15 cellular contexts compared by ENCODE assay signal in genomic region chr17:71402661-71403141, GRCh38.
A peak's percentile ranks its signal among the peaks of the same experiment; 100 is the strongest.
DNase-seq lines count a peak whose midpoint lies in the region; ATAC-seq and TF ChIP-seq lines count a peak whose summit lies in the region.
"Had no signal": no experiment of that assay in that cellular context is flagged by ENCODE, and none has a peak within 500 bp of the region (broad histone marks: within the 10 kb centered on the region; RNA-seq: fewer than 3 reads in every experiment).

No MANE protein-coding gene starts in this region.

- H3K79me2 ChIP-seq in trophoblast cell (ENCODE audit: control insufficient read depth, insufficient read depth, low read length, poor library complexity): no peaks in the 10 kb centered on the region

- CTCF ChIA-PET in HEK293 (lab: Yijun Ruan, JAX): no interaction called here
- CTCF ChIA-PET in activated CD8-positive, alpha-beta memory T cell treated with anti-CD3 and anti-CD28 coated beads, Interleukin-2, amount 10 ng/mL, durations not matched to agents 7 days and 5 days (lab: Charles Lee): no interaction called here

- H3K4me1 ChIP-seq in HEK293 (ENCODE audit: control insufficient read depth, insufficient read depth, low read length): peaks cover 13% of the 10 kb centered on the region; the same call in 1 of the 2 replicates
- H3K4me1 ChIP-seq in trophoblast cell (ENCODE audit: control insufficient read depth in 1 of 2, insufficient read depth in 2 of 2, low read length in 2 of 2): peaks cover 5 to 6% of the 10 kb centered on the region in 2 experiments
- H3K4me1 ChIP-seq: left lung, testis had no signal

- H3K9me3 ChIP-seq in HEK293 (ENCODE audit: control insufficient read depth, insufficient read depth, low read depth, low read length) (no peaks in the 10 kb centered on the region), trophoblast cell (ENCODE audit: insufficient read depth, low read depth, low read length) (no peaks in the 10 kb centered on the region)
- H3K9me3 ChIP-seq: BLaER1 treated with 17β-estradiol and CSF1 and Interleukin-3, amounts not matched to agents 10 nM and 100 nM; left lung; testis had no signal

- H3K27me3 ChIP-seq in trophoblast cell (ENCODE audit: insufficient read depth, low read length): no peaks in the 10 kb centered on the region
- H3K27me3 ChIP-seq: BLaER1 treated with 17β-estradiol and CSF1 and Interleukin-3, amounts not matched to agents 10 nM and 100 nM; left lung; testis had no signal

- H3K9me3 Mint-ChIP-seq in activated CD8-positive, alpha-beta memory T cell treated with anti-CD3 and anti-CD28 coated beads, Interleukin-2, amount 10 ng/mL, durations not matched to agents 7 days and 5 days (ENCODE audit: low read depth): peaks cover 6% of the 10 kb centered on the region
- H3K9me3 Mint-ChIP-seq: activated T-helper 17 cell treated with anti-CD3 and anti-CD28 coated beads, Interleukin-2, amount 50 U/mL, for 72 hours had no signal

- H3K23ac ChIP-seq in trophoblast cell (ENCODE audit: low read length): no peak overlapping the region

- no peak overlapping the region for H3K4me2 ChIP-seq in trophoblast cell (ENCODE audit: low read length)
- H3K4me2 ChIP-seq: BLaER1 treated with 17β-estradiol and CSF1 and Interleukin-3, amounts not matched to agents 10 nM and 100 nM had no signal

- no peak overlapping the region for H4K12ac ChIP-seq in trophoblast cell (ENCODE audit: low read depth, low read length)

- H3K4me1 Mint-ChIP-seq in activated CD8-positive, alpha-beta memory T cell treated with anti-CD3 and anti-CD28 coated beads, Interleukin-2, amount 10 ng/mL, durations not matched to agents 7 days and 5 days: no peaks in the 10 kb centered on the region
- H3K4me1 Mint-ChIP-seq: activated T-helper 17 cell treated with anti-CD3 and anti-CD28 coated beads, Interleukin-2, amount 50 U/mL, for 72 hours; naive B cell had no signal

- H4K91ac ChIP-seq in trophoblast cell (ENCODE audit: low read depth, low read length): no peak overlapping the region

- no peak overlapping the region for H3K14ac ChIP-seq in trophoblast cell (ENCODE audit: low read length)

- intact Hi-C loops in cardiac septum (cut with DNase I): no loop called here

- H3K27me3 Mint-ChIP-seq in activated CD8-positive, alpha-beta memory T cell treated with anti-CD3 and anti-CD28 coated beads, Interleukin-2, amount 10 ng/mL, durations not matched to agents 7 days and 5 days: no peaks in the 10 kb centered on the region
- H3K27me3 Mint-ChIP-seq: activated CD8-positive, alpha-beta T cell treated with anti-CD3 and anti-CD28 coated beads for 36 hours; activated T-helper 17 cell treated with anti-CD3 and anti-CD28 coated beads, Interleukin-2, amount 50 U/mL, for 72 hours; naive B cell had no signal

- TF ChIP-seq CTCF in HEK293 (tag by site-specific recombination; IDR thresholded peaks at IDR 0.05): no peak

- no peak overlapping the region for H4K8ac ChIP-seq in trophoblast cell (ENCODE audit: low read depth, low read length)

- H2AK5ac ChIP-seq in trophoblast cell (ENCODE audit: low read length): no peak overlapping the region

- ATAC-seq in activated CD8-positive, alpha-beta memory T cell treated with anti-CD3 and anti-CD28 coated beads, Interleukin-2, amount 10 ng/mL, durations not matched to agents 7 days and 5 days: no peak
- ATAC-seq: activated CD8-positive, alpha-beta T cell treated with anti-CD3 and anti-CD28 coated beads for 36 hours; activated T-helper 17 cell treated with anti-CD3 and anti-CD28 coated beads, Interleukin-2, amount 50 U/mL, for 72 hours; GM12878; left lung had no signal

- H2BK12ac ChIP-seq in trophoblast cell (ENCODE audit: low read length): no peak overlapping the region

- no peak overlapping the region for H2BK5ac ChIP-seq in trophoblast cell (ENCODE audit: low read depth, low read length, poor library complexity)

- H3K79me1 ChIP-seq in trophoblast cell (ENCODE audit: low read length): peaks cover 3% of the 10 kb centered on the region

- no peaks in the 10 kb centered on the region for H3K36me3 ChIP-seq in HEK293 (ENCODE audit: control insufficient read depth in 2 of 2, insufficient read depth in 1 of 2, low read length in 2 of 2)
- H3K36me3 ChIP-seq in trophoblast cell (ENCODE audit: control insufficient read depth in 1 of 2, insufficient read depth in 2 of 2, low read length in 2 of 2): no peaks in the 10 kb centered on the region
- H3K36me3 ChIP-seq: BLaER1 treated with 17β-estradiol and CSF1 and Interleukin-3, amounts not matched to agents 10 nM and 100 nM; left lung had no signal

- POLR2A ChIA-PET in HEK293 (lab: Yijun Ruan, JAX): no interaction called here

- H3K4ac ChIP-seq in trophoblast cell (ENCODE audit: low read depth, low read length): no peak overlapping the region

- H3K27ac ChIP-seq in HEK293 (ENCODE audit: extremely low read depth, low read depth, low read length): peak overlapping the region; percentile 44; the same call in 1 of the 2 replicates
- peak overlapping the region; percentile 26 for H3K27ac ChIP-seq in trophoblast cell (ENCODE audit: low read depth, low read length)
- H3K27ac ChIP-seq: BLaER1 treated with 17β-estradiol and CSF1 and Interleukin-3, amounts not matched to agents 10 nM and 100 nM; left lung; testis had no signal

- no peak overlapping the region for H3K4me3 Mint-ChIP-seq in activated CD8-positive, alpha-beta memory T cell treated with anti-CD3 and anti-CD28 coated beads, Interleukin-2, amount 10 ng/mL, durations not matched to agents 7 days and 5 days
- H3K4me3 Mint-ChIP-seq: activated CD8-positive, alpha-beta T cell treated with anti-CD3 and anti-CD28 coated beads for 36 hours; activated T-helper 17 cell treated with anti-CD3 and anti-CD28 coated beads, Interleukin-2, amount 50 U/mL, for 72 hours; naive B cell had no signal

- no peaks in the 10 kb centered on the region for H3K36me3 Mint-ChIP-seq in activated CD8-positive, alpha-beta memory T cell treated with anti-CD3 and anti-CD28 coated beads, Interleukin-2, amount 10 ng/mL, durations not matched to agents 7 days and 5 days
- H3K36me3 Mint-ChIP-seq: naive B cell had no signal

- no peak overlapping the region for H3K9ac ChIP-seq in trophoblast cell (ENCODE audit: low read length)
- H3K9ac ChIP-seq: BLaER1 treated with 17β-estradiol and CSF1 and Interleukin-3, amounts not matched to agents 10 nM and 100 nM had no signal

- H2BK120ac ChIP-seq in trophoblast cell (ENCODE audit: insufficient read depth, low read length, poor library complexity): no peak overlapping the region

- no peak overlapping the region for H2AFZ ChIP-seq in trophoblast cell (ENCODE audit: insufficient read depth, low read length, poor library complexity)

- no peak overlapping the region for H3K4me3 ChIP-seq in HEK293 (ENCODE audit: low read depth, low read length)
- no peak overlapping the region for H3K4me3 ChIP-seq in trophoblast cell (ENCODE audit: low read depth, low read length)
- H3K4me3 ChIP-seq: BLaER1 treated with 17β-estradiol and CSF1 and Interleukin-3, amounts not matched to agents 10 nM and 100 nM; GM12878; left lung; testis had no signal

- no CpG with 5 or more reads among the region's 3 CpGs for WGBS in trophoblast cell (ENCODE audit: extremely low coverage, insufficient coverage, insufficient read length)

- H3K27ac Mint-ChIP-seq in activated CD8-positive, alpha-beta memory T cell treated with anti-CD3 and anti-CD28 coated beads, Interleukin-2, amount 10 ng/mL, durations not matched to agents 7 days and 5 days: no peak overlapping the region
- H3K27ac Mint-ChIP-seq: activated CD8-positive, alpha-beta T cell treated with anti-CD3 and anti-CD28 coated beads for 36 hours; activated T-helper 17 cell treated with anti-CD3 and anti-CD28 coated beads, Interleukin-2, amount 50 U/mL, for 72 hours; naive B cell had no signal

- no peak overlapping the region for H3K18ac ChIP-seq in trophoblast cell (ENCODE audit: low read length)

- peak; percentile 93 for DNase-seq in NCI-H146 (lab: John Stamatoyannopoulos, UW)
- DNase-seq in SK-N-DZ (ENCODE audit: low spot score): peak; percentile 82
- no peak for DNase-seq in trophoblast cell
- DNase-seq in cardiac septum (ENCODE audit: low spot score): no peak
- no peak for DNase-seq in COLO668 (lab: John Stamatoyannopoulos, UW; ENCODE audit: unreplicated experiment)
- no peak for DNase-seq in activated CD8-positive, alpha-beta memory T cell treated with anti-CD3 and anti-CD28 coated beads, Interleukin-2, amount 10 ng/mL, durations not matched to agents 7 days and 5 days
- DNase-seq: activated CD8-positive, alpha-beta T cell treated with anti-CD3 and anti-CD28 coated beads for 36 hours; erythroblast; left lung; naive B cell; testis had no signal

TF ChIP-seq in HEK293, 187 proteins besides CTCF, POLR2A, EP300 and RAD21:
- TF ChIP-seq GLIS1 (tag by site-specific recombination; IDR thresholded peaks at IDR 0.05) (peak; percentile 88), ZNF19 (tag by site-specific recombination; IDR thresholded peaks at IDR 0.05; ENCODE audit: low read depth) (no peak)
TF ChIP-seq in HEK293: peak in this region for 1.

Comparison
In these comparisons a context has a peak if more than half of its experiments do, and no peak if none do; other contexts are left out.
1. DNase-seq: peak in NCI-H146 (single experiment) and SK-N-DZ (single experiment); none in trophoblast cell (0 of 2), cardiac septum (single experiment), COLO668 (single experiment) and activated CD8-positive, alpha-beta memory T cell treated with anti-CD3 and anti-CD28 coated beads, Interleukin-2, amount 10 ng/mL, durations not matched to agents 7 days and 5 days (single experiment).